9 cellular contexts compared by ENCODE assay signal in the genomic region with DNA sequence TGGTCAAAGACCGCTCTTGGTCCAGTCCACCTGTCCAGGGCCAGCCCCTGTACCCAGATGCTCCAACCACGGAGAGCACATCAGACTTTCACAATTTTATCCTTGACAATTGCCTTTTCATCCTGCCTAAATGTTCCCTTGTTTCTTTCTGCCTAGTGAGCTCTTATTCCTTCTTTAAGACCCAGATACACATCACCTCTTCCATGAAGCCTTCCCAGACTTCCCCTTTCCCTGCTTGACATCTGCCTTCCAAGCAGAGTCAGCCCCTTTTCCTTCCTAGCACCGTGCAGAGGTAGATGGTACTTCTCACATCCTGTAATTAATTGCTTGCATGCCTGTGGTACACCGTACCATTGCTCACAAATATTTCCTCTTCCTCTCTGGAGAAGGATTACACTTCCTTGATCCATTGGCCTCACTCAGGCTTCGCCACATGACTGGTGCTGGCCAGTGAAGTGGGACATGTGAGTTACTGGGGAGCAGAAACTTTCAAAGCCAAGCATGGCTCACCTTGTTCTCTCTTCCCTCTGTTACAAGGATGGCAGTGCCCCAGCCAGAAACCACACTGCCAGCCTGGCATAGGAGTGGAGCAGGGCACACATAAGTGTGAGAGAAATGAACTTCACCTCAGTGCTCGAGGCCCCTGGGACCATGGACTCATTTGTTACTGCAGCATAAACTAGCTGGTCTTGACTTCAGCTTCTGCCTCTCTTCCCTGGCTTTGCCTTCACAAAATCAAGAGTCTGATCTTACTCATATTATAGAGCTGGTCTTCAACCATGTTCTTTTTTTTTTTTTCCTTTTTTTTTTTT. TPM values are rescaled to one million over a fixed set of nuclear protein-coding genes. Genes with fewer than 3 reads are reported as not detected.
A peak's percentile ranks its signal among the peaks of the same experiment; 100 is the strongest.
DNase-seq lines count a peak whose midpoint lies in the region; ATAC-seq, FAIRE-seq and TF ChIP-seq lines count a peak whose summit lies in the region.
"Had no signal": no experiment of that assay in that cellular context is flagged by ENCODE, and none has a peak within 500 bp of the region (broad histone marks: within the 10 kb centered on the region; RNA-seq: fewer than 3 reads in every experiment).

No MANE protein-coding gene starts in this region.

- H3K27me3 Mint-ChIP-seq in activated CD4-positive, alpha-beta memory T cell treated with anti-CD3 and anti-CD28 coated beads, Interleukin-2, amount 10 ng/mL, durations not matched to agents 7 days and 5 days = peaks cover 57% of the 10 kb centered on the region

- H3K36me3 ChIP-seq in iPS-20b (ENCODE audit: insufficient read depth, low read depth, low read length) (no peaks in the 10 kb centered on the region), kidney (ENCODE audit: control insufficient read depth in 1 of 2, insufficient read depth in 2 of 2, low read length in 2 of 2) (no peaks in the 10 kb centered on the region)

- H3K4me3 Mint-ChIP-seq in activated CD4-positive, alpha-beta memory T cell treated with anti-CD3 and anti-CD28 coated beads, Interleukin-2, amount 10 ng/mL, durations not matched to agents 7 days and 5 days = peak overlapping the region; percentile 48

- peaks cover 42% of the 10 kb centered on the region for H3K27me3 ChIP-seq in iPS-20b (ENCODE audit: insufficient read depth, low read length)

- DNase-seq in A172 (ENCODE audit: low spot score) (peak; percentile 81), H4 (ENCODE audit: low spot score) (peak; percentile 76), kidney (no peak), NCI-H1694 treated with DMSO at 0.1 percent for 48 hours (lab: John Stamatoyannopoulos, UW) (no peak), NCI-H187 treated with DMSO at 0.1 percent for 48 hours (lab: John Stamatoyannopoulos, UW) (no peak)
- DNase-seq in activated CD4-positive, alpha-beta memory T cell treated with anti-CD3 and anti-CD28 coated beads, Interleukin-2, amount 10 ng/mL, durations not matched to agents 7 days and 5 days = no peak

- no peak overlapping the region for H3K27ac ChIP-seq in iPS-20b (ENCODE audit: low read length)
- H3K27ac ChIP-seq in kidney (ENCODE audit: low read depth in 2 of 2, low read length in 2 of 2) = peak overlapping the region in 1 of 2 donors; percentile 65

- H3K9ac ChIP-seq in iPS-20b (ENCODE audit: low read depth, low read length) = peak overlapping the region; percentile 50; the same call in 1 of the 2 replicates
- no peak overlapping the region for H3K9ac ChIP-seq in kidney (ENCODE audit: low read length in 2 of 2)

- CTCF ChIA-PET in activated CD4-positive, alpha-beta memory T cell treated with anti-CD3 and anti-CD28 coated beads, Interleukin-2, amount 10 ng/mL, durations not matched to agents 7 days and 5 days (lab: Charles Lee) = interaction anchor here (0.7 to 1.2 kb wide), 5 partner anchors 8 to 166 kb away, joined by 3 to 8 read pairs (median 3); no protein-coding TSS in a partner anchor

- H3K4me3 ChIP-seq in iPS-20b (ENCODE audit: low read length) (peak overlapping the region; percentile 68; the same call in 1 of the 2 replicates), kidney (ENCODE audit: low read length in 2 of 2) (peak overlapping the region in 1 of 2 donors; percentile 39)

- TF ChIP-seq CTCF in kidney (IDR thresholded peaks at IDR 0.05; ENCODE audit: borderline replicate concordance, extremely low read depth, insufficient read depth) = no peak

- H3K4me1 ChIP-seq in iPS-20b (ENCODE audit: insufficient read depth, low read length) (peaks cover 6% of the 10 kb centered on the region; the same call in 1 of the 2 replicates), kidney (ENCODE audit: control insufficient read depth in 1 of 2, insufficient read depth in 1 of 2, low read depth in 1 of 2, low read length in 2 of 2) (peaks cover 0 to 8% of the 10 kb centered on the region in 2 donors)

- no peaks in the 10 kb centered on the region for H3K9me3 Mint-ChIP-seq in activated CD4-positive, alpha-beta memory T cell treated with anti-CD3 and anti-CD28 coated beads, Interleukin-2, amount 10 ng/mL, durations not matched to agents 7 days and 5 days

- H3K27ac Mint-ChIP-seq in activated CD4-positive, alpha-beta memory T cell treated with anti-CD3 and anti-CD28 coated beads, Interleukin-2, amount 10 ng/mL, durations not matched to agents 7 days and 5 days = no peak overlapping the region

- FAIRE-seq in kidney (lab: Jason Lieb, UNC) = no peak
- FAIRE-seq: G401.6 had no signal

- peaks cover 21% of the 10 kb centered on the region for H3K4me1 Mint-ChIP-seq in activated CD4-positive, alpha-beta memory T cell treated with anti-CD3 and anti-CD28 coated beads, Interleukin-2, amount 10 ng/mL, durations not matched to agents 7 days and 5 days

- no peaks in the 10 kb centered on the region for H3K36me3 Mint-ChIP-seq in activated CD4-positive, alpha-beta memory T cell treated with anti-CD3 and anti-CD28 coated beads, Interleukin-2, amount 10 ng/mL, durations not matched to agents 7 days and 5 days (ENCODE audit: low read depth)

- no peak for ATAC-seq in HG03045 (IDR thresholded peaks at IDR 0.05; ENCODE audit: unreplicated experiment)

- POLR2A ChIA-PET in activated CD4-positive, alpha-beta memory T cell treated with anti-CD3 and anti-CD28 coated beads, Interleukin-2, amount 10 ng/mL, durations not matched to agents 7 days and 5 days (lab: Charles Lee) = no interaction called here

- H3K9me3 ChIP-seq in iPS-20b (ENCODE audit: insufficient read depth, low read depth, low read length) = no peaks in the 10 kb centered on the region
- H3K9me3 ChIP-seq in kidney (ENCODE audit: control insufficient read depth in 1 of 2, low read length in 2 of 2) = no peaks in the 10 kb centered on the region

- intact Hi-C loops in kidney (cut with DNase I) = no loop called here

RNA-seq across cellular contexts. Expression of gene SOST, which starts 44.0 kb away (rescaled TPM):
- 0.07 and 0.24 TPM in 2 replicates for total RNA-seq in A172 (2014; rRNA removed; shearing (Covaris generic))
- total RNA-seq in H4 (2014; rRNA removed; shearing (Covaris generic)) = 4.2 and 6.1 TPM in 2 replicates
- not detected for total RNA-seq in activated CD4-positive, alpha-beta memory T cell treated with anti-CD3 and anti-CD28 coated beads, Interleukin-2, amount 10 ng/mL, durations not matched to agents 7 days and 5 days
- 0.09 TPM for total RNA-seq in kidney
- 15.1 TPM for polyA plus RNA-seq in kidney (ENCODE audit: insufficient read depth, low read depth, low replicate concordance)

RNA-seq across cellular contexts. Expression of gene MEOX1, which starts 52.8 kb away (rescaled TPM):
- not detected in 2 replicates for total RNA-seq in A172 (2014; rRNA removed; shearing (Covaris generic))
- not detected in 2 replicates for total RNA-seq in H4 (2014; rRNA removed; shearing (Covaris generic))
- 1 to 10 TPM; 4.2 to 4.7 TPM for total RNA-seq in activated CD4-positive, alpha-beta memory T cell treated with anti-CD3 and anti-CD28 coated beads, Interleukin-2, amount 10 ng/mL, durations not matched to agents 7 days and 5 days
- total RNA-seq in kidney = 1.4 TPM
- polyA plus RNA-seq in kidney (ENCODE audit: insufficient read depth, low read depth, low replicate concordance) = not detected

Comparison
In these comparisons a context has a peak if more than half of its experiments do, and no peak if none do; other contexts are left out.
1. DNase-seq: peak in A172 (single experiment) and H4 (single experiment); none in activated CD4-positive, alpha-beta memory T cell treated with anti-CD3 and anti-CD28 coated beads, Interleukin-2, amount 10 ng/mL, durations not matched to agents 7 days and 5 days (single experiment), kidney (single experiment), NCI-H1694 treated with DMSO at 0.1 percent for 48 hours (single experiment) and NCI-H187 treated with DMSO at 0.1 percent for 48 hours (single experiment).